In the genomic region with DNA sequence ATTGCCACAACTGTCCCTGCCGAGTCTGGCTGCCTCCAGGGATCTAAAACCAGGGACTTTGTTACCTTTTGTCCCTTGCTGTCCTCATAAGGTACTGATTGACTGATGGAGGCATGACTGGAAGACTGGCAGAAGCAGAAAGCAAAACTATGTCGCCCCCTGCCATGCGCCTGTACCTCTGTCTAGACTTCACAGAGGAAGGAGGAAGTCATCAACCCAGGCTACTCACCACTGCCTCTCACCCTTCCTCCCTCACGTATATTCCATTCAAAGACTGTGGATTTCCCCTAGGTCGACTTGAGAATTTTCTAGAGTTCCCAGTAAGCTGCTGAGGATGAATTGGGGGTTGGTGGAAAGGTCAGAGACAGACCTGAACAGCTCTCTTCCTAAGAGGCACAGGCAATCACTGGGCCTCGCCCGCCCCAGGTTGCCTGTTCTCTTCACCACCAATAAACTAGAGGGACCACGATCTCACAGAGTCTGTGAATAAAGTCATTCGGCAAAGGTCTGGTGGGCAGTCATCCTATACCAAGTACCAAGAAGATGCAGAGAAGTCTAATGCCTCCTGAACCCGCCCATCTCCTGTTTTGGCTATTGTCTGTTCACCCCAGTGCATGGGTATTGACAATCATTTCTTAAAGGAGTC, we compare ENCODE assay signal across 23 cellular contexts. TPM values are rescaled to one million over a fixed set of nuclear protein-coding genes. Genes with fewer than 3 reads are reported as not detected.
"Had no signal": no experiment of that assay in that cellular context is flagged by ENCODE, and none has a peak within 500 bp of the region (broad histone marks: within the 10 kb centered on the region; RNA-seq: fewer than 3 reads in every experiment).

No MANE protein-coding gene starts in this region.

- H3K36me3 ChIP-seq: esophagus muscularis mucosa, gastroesophageal sphincter, heart right ventricle, left ventricle myocardium inferior, prostate gland, right atrium auricular region had no signal

- H3K36me3 Mint-ChIP-seq: activated naive CD8-positive, alpha-beta T cell treated with anti-CD3 and anti-CD28 coated beads, Interleukin-2, amount 10 ng/mL, durations not matched to agents 7 days and 5 days; immature natural killer cell; T-cell had no signal

- H3K9me3 ChIP-seq: body of pancreas, esophagus muscularis mucosa, gastroesophageal sphincter, heart right ventricle, left ventricle myocardium inferior, prostate gland, right atrium auricular region had no signal

- H3K9me3 Mint-ChIP-seq: activated CD4-positive, alpha-beta T cell treated with anti-CD3 and anti-CD28 coated beads, Interleukin-2, amount 10 ng/mL, durations not matched to agents 7 days and 5 days; activated naive CD8-positive, alpha-beta T cell treated with anti-CD3 and anti-CD28 coated beads, Interleukin-2, amount 10 ng/mL, durations not matched to agents 7 days and 5 days; activated T-cell treated with anti-CD3 and anti-CD28 coated beads, Interleukin-2, amount 50 U/mL, for 72 hours; immature natural killer cell; neural crest cell; T-cell had no signal

- H3K27ac ChIP-seq: body of pancreas, esophagus muscularis mucosa, gastroesophageal sphincter, heart right ventricle, left ventricle myocardium inferior, prostate gland, right atrium auricular region had no signal

- H3K4me3 ChIP-seq: body of pancreas, esophagus muscularis mucosa, gastroesophageal sphincter, heart right ventricle, left ventricle myocardium inferior, prostate gland, right atrium auricular region had no signal

- H3K4me3 Mint-ChIP-seq: activated CD4-positive, alpha-beta T cell treated with anti-CD3 and anti-CD28 coated beads, Interleukin-2, amount 10 ng/mL, durations not matched to agents 7 days and 5 days; activated naive CD8-positive, alpha-beta T cell treated with anti-CD3 and anti-CD28 coated beads, Interleukin-2, amount 10 ng/mL, durations not matched to agents 7 days and 5 days; activated T-cell treated with anti-CD3 and anti-CD28 coated beads, Interleukin-2, amount 50 U/mL, for 72 hours; immature natural killer cell; neural crest cell; T-cell had no signal

- DNase-seq: activated CD4-positive, alpha-beta T cell treated with anti-CD3 and anti-CD28 coated beads, Interleukin-2, amount 10 ng/mL, durations not matched to agents 7 days and 5 days; activated CD4-positive, CD25-positive, alpha-beta regulatory T cell; activated CD8-positive, alpha-beta memory T cell treated with anti-CD3 and anti-CD28 coated beads for 24 hours; activated CD8-positive, alpha-beta memory T cell treated with anti-CD3 and anti-CD28 coated beads, Interleukin-2, amount 50 U/mL, for 48 hours; activated gamma-delta T cell treated with Interleukin-2 at 50 U/mL for 16 hours; activated naive CD8-positive, alpha-beta T cell treated with anti-CD3 and anti-CD28 coated beads, Interleukin-2, amount 10 ng/mL, durations not matched to agents 7 days and 5 days; activated T-cell treated with anti-CD3 and anti-CD28 coated beads, Interleukin-2, amount 50 U/mL, for 72 hours; body of pancreas; dermis blood vessel endothelial cell; effector memory CD4-positive, alpha-beta T cell; heart right ventricle; immature natural killer cell; kidney glomerular epithelial cell; left ventricle myocardium inferior; mammary epithelial cell; T-cell; T-helper 9 cell had no signal

- ATAC-seq: activated T-cell treated with anti-CD3 and anti-CD28 coated beads, Interleukin-2, amount 50 U/mL, for 72 hours; body of pancreas; gastroesophageal sphincter; heart right ventricle; T-cell had no signal

- H3K4me1 Mint-ChIP-seq: activated CD4-positive, alpha-beta T cell treated with anti-CD3 and anti-CD28 coated beads, Interleukin-2, amount 10 ng/mL, durations not matched to agents 7 days and 5 days; activated naive CD8-positive, alpha-beta T cell treated with anti-CD3 and anti-CD28 coated beads, Interleukin-2, amount 10 ng/mL, durations not matched to agents 7 days and 5 days; immature natural killer cell; neural crest cell; T-cell had no signal

- H3K4me1 ChIP-seq: body of pancreas, gastroesophageal sphincter, left ventricle myocardium inferior, prostate gland, right atrium auricular region had no signal

- H3K27me3 ChIP-seq: body of pancreas, esophagus muscularis mucosa, gastroesophageal sphincter, heart right ventricle, right atrium auricular region had no signal

- FAIRE-seq: endothelial cell of umbilical vein had no signal

- H3K27ac Mint-ChIP-seq: activated CD4-positive, alpha-beta T cell treated with anti-CD3 and anti-CD28 coated beads, Interleukin-2, amount 10 ng/mL, durations not matched to agents 7 days and 5 days; activated naive CD8-positive, alpha-beta T cell treated with anti-CD3 and anti-CD28 coated beads, Interleukin-2, amount 10 ng/mL, durations not matched to agents 7 days and 5 days; activated T-cell treated with anti-CD3 and anti-CD28 coated beads, Interleukin-2, amount 50 U/mL, for 72 hours; immature natural killer cell; T-cell had no signal

RNA-seq across cellular contexts. Expression of gene CHST1, which starts 27.5 kb away (rescaled TPM):
- total RNA-seq: activated CD4-positive, alpha-beta T cell treated with anti-CD3 and anti-CD28 coated beads, Interleukin-2, amount 10 ng/mL, durations not matched to agents 7 days and 5 days; activated naive CD8-positive, alpha-beta T cell treated with anti-CD3 and anti-CD28 coated beads, Interleukin-2, amount 10 ng/mL, durations not matched to agents 7 days and 5 days had no signal
